ENCODE assay signal across 2 cellular contexts in genomic region chr10:110660289-110660688, GRCh38. TPM values are rescaled to one million over a fixed set of nuclear protein-coding genes. Genes with fewer than 3 reads are reported as not detected.
"Had no signal": no experiment of that assay in that cellular context is flagged by ENCODE, and none has a peak within 500 bp of the region (broad histone marks: within the 10 kb centered on the region; RNA-seq: fewer than 3 reads in every experiment).

No MANE protein-coding gene starts in this region.

RNA-seq across cellular contexts. Expression of gene RBM20, which starts 16.2 kb away (rescaled TPM):
- total RNA-seq: osteoblast had no signal
- polyA plus RNA-seq: mammary epithelial cell had no signal
